ENCODE assay signal across 1 cellular context in genomic region chr19:57240311-57241090, GRCh38.
A peak's percentile ranks its signal among the peaks of the same experiment; 100 is the strongest.
TF ChIP-seq lines count a peak whose summit lies in the region.

Gene ZNF805 (plus strand): TSS chr19:57240632. CDS start chr19:57240892, 260 bp downstream.

TF ChIP-seq in K562, 482 proteins besides CTCF, POLR2A, EP300 and RAD21 (continued from another document and continues in another):
- TF ChIP-seq, protein P1, sequence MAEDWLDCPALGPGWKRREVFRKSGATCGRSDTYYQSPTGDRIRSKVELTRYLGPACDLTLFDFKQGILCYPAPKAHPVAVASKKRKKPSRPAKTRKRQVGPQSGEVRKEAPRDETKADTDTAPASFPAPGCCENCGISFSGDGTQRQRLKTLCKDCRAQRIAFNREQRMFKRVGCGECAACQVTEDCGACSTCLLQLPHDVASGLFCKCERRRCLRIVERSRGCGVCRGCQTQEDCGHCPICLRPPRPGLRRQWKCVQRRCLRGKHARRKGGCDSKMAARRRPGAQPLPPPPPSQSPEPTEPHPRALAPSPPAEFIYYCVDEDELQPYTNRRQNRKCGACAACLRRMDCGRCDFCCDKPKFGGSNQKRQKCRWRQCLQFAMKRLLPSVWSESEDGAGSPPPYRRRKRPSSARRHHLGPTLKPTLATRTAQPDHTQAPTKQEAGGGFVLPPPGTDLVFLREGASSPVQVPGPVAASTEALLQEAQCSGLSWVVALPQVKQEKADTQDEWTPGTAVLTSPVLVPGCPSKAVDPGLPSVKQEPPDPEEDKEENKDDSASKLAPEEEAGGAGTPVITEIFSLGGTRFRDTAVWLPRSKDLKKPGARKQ (CRISPR knock-in tag; IDR thresholded peaks at IDR 0.05), result 0 out of 2 replicates have a peak, but pooled peaks have one; percentile 14
- TF ChIP-seq SRSF7 (optimal IDR thresholded peaks at IDR 0.05; ENCODE audit: low read depth, low read length), result no peak
- TF ChIP-seq GATAD2B (IDR thresholded peaks at IDR 0.05; ENCODE audit: borderline replicate concordance), result no peak
- TF ChIP-seq ZBTB7A (IDR thresholded peaks at IDR 0.05; ENCODE audit: borderline replicate concordance, control insufficient read depth, low read depth, low read length), result peak; percentile 68; the same call in 1 of the 2 replicates
- peak; percentile 98 for TF ChIP-seq ESRRA (IDR thresholded peaks at IDR 0.05; ENCODE audit: borderline replicate concordance, low read depth)
- TF ChIP-seq NR2C1 (IDR thresholded peaks at IDR 0.05), result no peak; the same call in 1 of the 2 replicates
- peak; percentile 56 for TF ChIP-seq NR2C1 (tag; IDR thresholded peaks at IDR 0.05)
- peak; percentile 38; the same call in 1 of the 2 replicates for TF ChIP-seq CEBPB (tag; IDR thresholded peaks at IDR 0.05)
- TF ChIP-seq XRCC3 (IDR thresholded peaks at IDR 0.05), result no peak
- TF ChIP-seq HOMEZ (CRISPR knock-in tag; IDR thresholded peaks at IDR 0.05), result no peak
- TF ChIP-seq SRSF9 (IDR thresholded peaks at IDR 0.05; ENCODE audit: borderline replicate concordance, low read depth, low read length), result no peak
- no peak for TF ChIP-seq BMI1 (IDR thresholded peaks at IDR 0.05; ENCODE audit: low read length)
- TF ChIP-seq PML (IDR thresholded peaks at IDR 0.05; ENCODE audit: low read length), result peak; percentile 45
- no peak for TF ChIP-seq RNF219 (CRISPR knock-in tag; IDR thresholded peaks at IDR 0.05)
- TF ChIP-seq ZNF589 (CRISPR knock-in tag; IDR thresholded peaks at IDR 0.05; ENCODE audit: low read depth), result no peak
- TF ChIP-seq ETV6 (IDR thresholded peaks at IDR 0.05; ENCODE audit: borderline replicate concordance in 1 of 2, low read depth in 2 of 2, low read length in 1 of 2), result no peak
- no peak for TF ChIP-seq ETV6 (CRISPR knock-in tag; IDR thresholded peaks at IDR 0.05; ENCODE audit: borderline replicate concordance)
- peak; percentile 65; the same call in 1 of the 2 replicates for TF ChIP-seq MTA3 (IDR thresholded peaks at IDR 0.05; ENCODE audit: borderline replicate concordance)
- peak; percentile 51; the same call in 1 of the 2 replicates for TF ChIP-seq ETV5 (CRISPR knock-in tag; IDR thresholded peaks at IDR 0.05; ENCODE audit: low read depth)
- TF ChIP-seq SMARCE1 (IDR thresholded peaks at IDR 0.05), result no peak
- TF ChIP-seq MNT (conservative IDR thresholded peaks at IDR 0.05), result peak; percentile 89 to 96
- TF ChIP-seq FOXK1 (CRISPR knock-in tag; IDR thresholded peaks at IDR 0.05; ENCODE audit: borderline replicate concordance), result no peak
- TF ChIP-seq, protein P2, sequence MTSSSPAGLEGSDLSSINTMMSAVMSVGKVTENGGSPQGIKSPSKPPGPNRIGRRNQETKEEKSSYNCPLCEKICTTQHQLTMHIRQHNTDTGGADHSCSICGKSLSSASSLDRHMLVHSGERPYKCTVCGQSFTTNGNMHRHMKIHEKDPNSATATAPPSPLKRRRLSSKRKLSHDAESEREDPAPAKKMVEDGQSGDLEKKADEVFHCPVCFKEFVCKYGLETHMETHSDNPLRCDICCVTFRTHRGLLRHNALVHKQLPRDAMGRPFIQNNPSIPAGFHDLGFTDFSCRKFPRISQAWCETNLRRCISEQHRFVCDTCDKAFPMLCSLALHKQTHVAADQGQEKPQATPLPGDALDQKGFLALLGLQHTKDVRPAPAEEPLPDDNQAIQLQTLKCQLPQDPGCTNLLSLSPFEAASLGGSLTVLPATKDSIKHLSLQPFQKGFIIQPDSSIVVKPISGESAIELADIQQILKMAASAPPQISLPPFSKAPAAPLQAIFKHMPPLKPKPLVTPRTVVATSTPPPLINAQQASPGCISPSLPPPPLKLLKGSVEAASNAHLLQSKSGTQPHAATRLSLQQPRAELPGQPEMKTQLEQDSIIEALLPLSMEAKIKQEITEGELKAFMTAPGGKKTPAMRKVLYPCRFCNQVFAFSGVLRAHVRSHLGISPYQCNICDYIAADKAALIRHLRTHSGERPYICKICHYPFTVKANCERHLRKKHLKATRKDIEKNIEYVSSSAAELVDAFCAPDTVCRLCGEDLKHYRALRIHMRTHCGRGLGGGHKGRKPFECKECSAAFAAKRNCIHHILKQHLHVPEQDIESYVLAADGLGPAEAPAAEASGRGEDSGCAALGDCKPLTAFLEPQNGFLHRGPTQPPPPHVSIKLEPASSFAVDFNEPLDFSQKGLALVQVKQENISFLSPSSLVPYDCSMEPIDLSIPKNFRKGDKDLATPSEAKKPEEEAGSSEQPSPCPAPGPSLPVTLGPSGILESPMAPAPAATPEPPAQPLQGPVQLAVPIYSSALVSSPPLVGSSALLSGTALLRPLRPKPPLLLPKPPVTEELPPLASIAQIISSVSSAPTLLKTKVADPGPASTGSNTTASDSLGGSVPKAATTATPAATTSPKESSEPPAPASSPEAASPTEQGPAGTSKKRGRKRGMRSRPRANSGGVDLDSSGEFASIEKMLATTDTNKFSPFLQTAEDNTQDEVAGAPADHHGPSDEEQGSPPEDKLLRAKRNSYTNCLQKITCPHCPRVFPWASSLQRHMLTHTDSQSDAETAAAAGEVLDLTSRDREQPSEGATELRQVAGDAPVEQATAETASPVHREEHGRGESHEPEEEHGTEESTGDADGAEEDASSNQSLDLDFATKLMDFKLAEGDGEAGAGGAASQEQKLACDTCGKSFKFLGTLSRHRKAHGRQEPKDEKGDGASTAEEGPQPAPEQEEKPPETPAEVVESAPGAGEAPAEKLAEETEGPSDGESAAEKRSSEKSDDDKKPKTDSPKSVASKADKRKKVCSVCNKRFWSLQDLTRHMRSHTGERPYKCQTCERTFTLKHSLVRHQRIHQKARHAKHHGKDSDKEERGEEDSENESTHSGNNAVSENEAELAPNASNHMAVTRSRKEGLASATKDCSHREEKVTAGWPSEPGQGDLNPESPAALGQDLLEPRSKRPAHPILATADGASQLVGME (CRISPR knock-in tag; IDR thresholded peaks at IDR 0.05), result no peak
- no peak for TF ChIP-seq RFX1 (IDR thresholded peaks at IDR 0.05)
- TF ChIP-seq ZFX (CRISPR knock-in tag; IDR thresholded peaks at IDR 0.05), result peak; percentile 93
- TF ChIP-seq, protein P3, sequence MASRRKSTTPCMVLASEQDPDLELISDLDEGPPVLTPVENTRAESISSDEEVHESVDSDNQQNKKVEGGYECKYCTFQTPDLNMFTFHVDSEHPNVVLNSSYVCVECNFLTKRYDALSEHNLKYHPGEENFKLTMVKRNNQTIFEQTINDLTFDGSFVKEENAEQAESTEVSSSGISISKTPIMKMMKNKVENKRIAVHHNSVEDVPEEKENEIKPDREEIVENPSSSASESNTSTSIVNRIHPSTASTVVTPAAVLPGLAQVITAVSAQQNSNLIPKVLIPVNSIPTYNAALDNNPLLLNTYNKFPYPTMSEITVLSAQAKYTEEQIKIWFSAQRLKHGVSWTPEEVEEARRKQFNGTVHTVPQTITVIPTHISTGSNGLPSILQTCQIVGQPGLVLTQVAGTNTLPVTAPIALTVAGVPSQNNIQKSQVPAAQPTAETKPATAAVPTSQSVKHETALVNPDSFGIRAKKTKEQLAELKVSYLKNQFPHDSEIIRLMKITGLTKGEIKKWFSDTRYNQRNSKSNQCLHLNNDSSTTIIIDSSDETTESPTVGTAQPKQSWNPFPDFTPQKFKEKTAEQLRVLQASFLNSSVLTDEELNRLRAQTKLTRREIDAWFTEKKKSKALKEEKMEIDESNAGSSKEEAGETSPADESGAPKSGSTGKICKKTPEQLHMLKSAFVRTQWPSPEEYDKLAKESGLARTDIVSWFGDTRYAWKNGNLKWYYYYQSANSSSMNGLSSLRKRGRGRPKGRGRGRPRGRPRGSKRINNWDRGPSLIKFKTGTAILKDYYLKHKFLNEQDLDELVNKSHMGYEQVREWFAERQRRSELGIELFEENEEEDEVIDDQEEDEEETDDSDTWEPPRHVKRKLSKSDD (conservative IDR thresholded peaks at IDR 0.05; ENCODE audit: low read length), result no peak
- no peak for TF ChIP-seq SMAD1 (IDR thresholded peaks at IDR 0.05; ENCODE audit: low read depth, low read length, partially characterized antibody)
- 0 out of 2 replicates have a peak, but pooled peaks have one; percentile 14 for TF ChIP-seq FOXJ2 (tag; IDR thresholded peaks at IDR 0.05)
- TF ChIP-seq THAP7 (CRISPR knock-in tag; IDR thresholded peaks at IDR 0.05), result no peak
- peak; percentile 62; the same call in 1 of the 2 replicates for TF ChIP-seq POLR2AphosphoS5 (IDR thresholded peaks at IDR 0.05; ENCODE audit: control insufficient read depth, insufficient read depth, low read depth, low read length)
- no peak for TF ChIP-seq SREBF2 (CRISPR knock-in tag; IDR thresholded peaks at IDR 0.05)
- no peak for TF ChIP-seq CREB5 (CRISPR knock-in tag; IDR thresholded peaks at IDR 0.05)
- no peak for TF ChIP-seq ZNF146 (CRISPR knock-in tag; IDR thresholded peaks at IDR 0.05; ENCODE audit: unreplicated experiment)
- TF ChIP-seq HDAC6 (IDR thresholded peaks at IDR 0.05; ENCODE audit: low read depth, low read length), result no peak
- TF ChIP-seq MXI1 (IDR thresholded peaks at IDR 0.05; ENCODE audit: low read depth, low read length), result peak; percentile 64; the same call in 1 of the 2 replicates
- no peak for TF ChIP-seq DEAF1 (CRISPR knock-in tag; IDR thresholded peaks at IDR 0.05)
- peak; percentile 61 for TF ChIP-seq KHSRP (IDR thresholded peaks at IDR 0.05)
- TF ChIP-seq, protein P4, sequence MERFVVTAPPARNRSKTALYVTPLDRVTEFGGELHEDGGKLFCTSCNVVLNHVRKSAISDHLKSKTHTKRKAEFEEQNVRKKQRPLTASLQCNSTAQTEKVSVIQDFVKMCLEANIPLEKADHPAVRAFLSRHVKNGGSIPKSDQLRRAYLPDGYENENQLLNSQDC (CRISPR knock-in tag; IDR thresholded peaks at IDR 0.05), result no peak
- no peak for TF ChIP-seq ZNF444 (CRISPR knock-in tag; IDR thresholded peaks at IDR 0.05)
- no peak for TF ChIP-seq ZNF76 (CRISPR knock-in tag; IDR thresholded peaks at IDR 0.05; ENCODE audit: borderline replicate concordance)
- no peak for TF ChIP-seq PPARD (CRISPR knock-in tag; IDR thresholded peaks at IDR 0.05)
- TF ChIP-seq EZH2 (IDR thresholded peaks at IDR 0.05; ENCODE audit: borderline replicate concordance, low read depth, low read length), result no peak
